1 cellular context compared by ENCODE assay signal in genomic region chr3:141439589-141439988, GRCh38.
TF ChIP-seq lines count a peak whose summit lies in the region.

No MANE protein-coding gene starts in this region.

TF ChIP-seq in IMR-90, 13 proteins besides CTCF, POLR2A, EP300 and RAD21 (continued from another document):
- no peak for TF ChIP-seq USF2 (IDR thresholded peaks at IDR 0.05; ENCODE audit: low read depth, low read length)
- TF ChIP-seq BHLHE40 (IDR thresholded peaks at IDR 0.05; ENCODE audit: low read depth, low read length): no peak
- 0 out of 2 replicates have a peak, but pooled peaks have one; percentile 3 for TF ChIP-seq NFE2L2 (IDR thresholded peaks at IDR 0.05; ENCODE audit: low read depth, low read length)
- TF ChIP-seq MXI1 (IDR thresholded peaks at IDR 0.05; ENCODE audit: borderline replicate concordance, low read depth, low read length): no peak
- TF ChIP-seq MAZ (IDR thresholded peaks at IDR 0.05; ENCODE audit: borderline replicate concordance, low read depth, low read length): no peak
- peak; percentile 84 for TF ChIP-seq MAFK (IDR thresholded peaks at IDR 0.05; ENCODE audit: low read depth, low read length)
- TF ChIP-seq RFX5 (IDR thresholded peaks at IDR 0.05; ENCODE audit: low read depth, low read length): no peak
- TF ChIP-seq CEBPB (IDR thresholded peaks at IDR 0.05; ENCODE audit: low read depth, low read length): no peak
- TF ChIP-seq RCOR1 (IDR thresholded peaks at IDR 0.05; ENCODE audit: insufficient replicate concordance, low read length): no peak
- TF ChIP-seq CHD1 (IDR thresholded peaks at IDR 0.05; ENCODE audit: low read depth, low read length): no peak
- no peak for TF ChIP-seq ELK1 (IDR thresholded peaks at IDR 0.05; ENCODE audit: borderline replicate concordance, low read depth, low read length)
- TF ChIP-seq SMC3 (IDR thresholded peaks at IDR 0.05; ENCODE audit: low read depth, low read length): no peak
